In the genomic region with DNA sequence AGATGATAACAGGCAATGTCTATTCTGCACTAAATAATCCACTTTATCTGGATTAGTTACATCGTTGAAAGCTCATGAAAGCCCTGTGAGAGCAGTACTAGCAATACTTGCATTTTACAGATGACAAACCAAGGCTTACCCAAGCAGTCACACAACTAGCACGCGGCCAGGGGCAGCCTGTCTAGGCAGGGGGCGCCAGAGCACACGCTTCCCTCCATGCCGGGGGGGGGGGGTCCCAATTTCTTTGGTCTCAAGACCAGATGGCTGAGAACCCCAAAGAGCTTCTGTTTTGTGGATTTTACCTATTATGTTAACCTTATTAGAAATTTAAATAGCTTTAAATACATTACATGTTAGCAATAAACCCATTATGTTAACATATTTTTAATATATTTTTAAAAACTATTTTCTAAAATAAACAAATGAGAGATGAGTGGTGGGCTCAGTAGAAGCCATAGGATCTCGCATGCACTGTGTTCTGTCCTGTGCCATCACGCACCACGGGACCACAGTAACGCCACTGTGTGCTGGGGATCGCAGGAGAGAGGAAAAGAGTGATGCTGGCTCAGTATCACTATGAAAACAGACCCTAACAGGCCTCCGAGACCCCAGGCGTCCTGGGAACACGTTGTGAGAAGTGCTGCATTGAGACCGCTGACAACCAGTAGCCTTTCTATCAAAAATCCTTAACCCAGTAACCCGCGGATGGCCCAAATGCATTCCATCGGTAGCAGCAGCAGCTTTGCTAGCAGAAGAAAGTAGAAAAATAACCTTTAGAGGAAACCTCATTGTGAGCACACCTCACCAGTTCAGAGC, we compare ENCODE assay signal across 9 cellular contexts. TPM values are rescaled to one million over a fixed set of nuclear protein-coding genes. Genes with fewer than 3 reads are reported as not detected.
DNase-seq lines count a peak whose midpoint lies in the region; ATAC-seq and TF ChIP-seq lines count a peak whose summit lies in the region.
"Had no signal": no experiment of that assay in that cellular context is flagged by ENCODE, and none has a peak within 500 bp of the region (broad histone marks: within the 10 kb centered on the region; RNA-seq: fewer than 3 reads in every experiment).

No MANE protein-coding gene starts in this region.

- ATAC-seq in GM18867 (IDR thresholded peaks at IDR 0.05; ENCODE audit: unreplicated experiment) (peak; percentile 85), HG03280 (IDR thresholded peaks at IDR 0.05; ENCODE audit: unreplicated experiment) (peak; percentile 87)

- H3K4me3 Mint-ChIP-seq in CD14-positive monocyte, result no peak overlapping the region
- H3K4me3 Mint-ChIP-seq in immature natural killer cell, result no peak overlapping the region

- peaks cover 24 to 31% (median 29%) of the 10 kb centered on the region in 3 donors for H3K27me3 Mint-ChIP-seq in CD14-positive monocyte (ENCODE audit: low read depth in 3 of 3)
- peaks cover 4 to 9% (median 6%) of the 10 kb centered on the region in 3 donors for H3K27me3 Mint-ChIP-seq in immature natural killer cell (ENCODE audit: low read depth in 3 of 3)

- intact Hi-C loops in CD14-positive monocyte (cut with micrococcal nuclease) (loop anchor here in 1 of 2 donors (2.0 kb wide), 1 partner anchor 87 kb away; no protein-coding TSS in a partner anchor), PC-9 (cut with micrococcal nuclease; ENCODE audit: unreplicated experiment) (no loop called here)

- no peaks in the 10 kb centered on the region for H3K36me3 ChIP-seq in PC-9 (ENCODE audit: low read depth)

- no TSS peak for BruUV-seq in PC-9 (replicated peaks; lab: Mats Ljungman, UMichigan)

- no peaks in the 10 kb centered on the region for H3K4me1 ChIP-seq in PC-9 (replicated peaks; ENCODE audit: insufficient read depth)

- H3K27ac Mint-ChIP-seq in CD14-positive monocyte (no peak overlapping the region), immature natural killer cell (no peak overlapping the region)

- no peaks in the 10 kb centered on the region for H3K9me2 ChIP-seq in PC-9 (ENCODE audit: insufficient read depth)

- H3K27me3 ChIP-seq in PC-9 (ENCODE audit: insufficient read depth, low read depth), result no peaks in the 10 kb centered on the region

- peak; percentile 74 for TF ChIP-seq CTCF in CD14-positive monocyte (IDR thresholded peaks at IDR 0.05)
- TF ChIP-seq CTCF in PC-9 (conservative IDR thresholded peaks at IDR 0.05), result peak; percentile 39; the same call in 1 of the 2 replicates

- no peaks in the 10 kb centered on the region for H3F3A ChIP-seq in PC-9 (ENCODE audit: insufficient read depth, low read depth)

- POLR2A ChIA-PET in PC-9 (lab: Charles Lee; ENCODE audit: unreplicated experiment), result no interaction called here

- no peaks in the 10 kb centered on the region for H3K9me3 ChIP-seq in PC-9 (ENCODE audit: insufficient read depth, low read depth)

- H3K4me2 ChIP-seq in PC-9, result no peak overlapping the region

- no peak overlapping the region for H3K27ac ChIP-seq in PC-9

- peaks cover under 1 to 3% of the 10 kb centered on the region in 2 donors for H3K36me3 Mint-ChIP-seq in CD14-positive monocyte
- peaks cover 0 to 4% (median under 1%) of the 10 kb centered on the region in 3 donors for H3K36me3 Mint-ChIP-seq in immature natural killer cell

- no peak overlapping the region for H2AFZ ChIP-seq in PC-9

- H3K4me1 Mint-ChIP-seq in CD14-positive monocyte, result peaks cover 3% of the 10 kb centered on the region
- no peaks in the 10 kb centered on the region for H3K4me1 Mint-ChIP-seq in immature natural killer cell

- DNase-seq in CD14-positive monocyte (ENCODE audit: low spot score) (no peak), PC-9 (no peak), astrocyte of the hippocampus (ENCODE audit: low read depth, low spot score) (peak; percentile 32), immature natural killer cell (peak; percentile 36 to 63 (median 37)), SKM-1 treated with dmso at 0.1 percent for 144 hours (lab: John Stamatoyannopoulos, UW; ENCODE audit: unreplicated experiment) (no peak)
- peak; percentile 44 for DNase-seq in stimulated activated CD8-positive, alpha-beta memory T cell treated with anti-CD3 and anti-CD28 coated beads, Interleukin-4, amount 100 ng/mL, for 24 hours (ENCODE audit: low read depth)

- no peak overlapping the region for H3K4me3 ChIP-seq in PC-9

- no peaks in the 10 kb centered on the region for H3K79me2 ChIP-seq in PC-9 (ENCODE audit: low read depth)

- H3K9me3 Mint-ChIP-seq in CD14-positive monocyte, result peaks cover 0 to 6% (median 0%) of the 10 kb centered on the region in 7 donors
- H3K9me3 Mint-ChIP-seq in immature natural killer cell, result no peaks in the 10 kb centered on the region

- H4K20me1 ChIP-seq in PC-9 (ENCODE audit: insufficient read depth), result no peaks in the 10 kb centered on the region

- CTCF ChIA-PET in PC-9 (lab: Charles Lee), result interaction anchor here (0.9 kb wide), 1 partner anchor 67 kb away, joined by 12 read pairs; no protein-coding TSS in a partner anchor

RNA-seq across cellular contexts. Expression of gene PRR18, which starts 5.3 kb away (rescaled TPM):
- polyA plus RNA-seq in CD14-positive monocyte (not detected), immature natural killer cell (not detected)
- total RNA-seq in PC-9 (2021), result not detected in 2 replicates
- total RNA-seq: lower leg skin had no signal

RNA-seq across cellular contexts. Expression of gene SFT2D1, which starts 28.9 kb away (rescaled TPM):
- polyA plus RNA-seq in CD14-positive monocyte (100 to 1,000 TPM; 140 to 166 TPM), immature natural killer cell (100 to 1,000 TPM in 1 of 3 donors, 10 to 100 TPM in 2; 92.7 to 144 (median 94.2) TPM)
- 31.5 and 39.9 TPM in 2 replicates for total RNA-seq in PC-9 (2021)

Comparison
In these comparisons a context has a peak if more than half of its experiments do, and no peak if none do; other contexts are left out.
1. DNase-seq: peak in astrocyte of the hippocampus (single experiment), immature natural killer cell (3 of 3) and stimulated activated CD8-positive, alpha-beta memory T cell treated with anti-CD3 and anti-CD28 coated beads, Interleukin-4, amount 100 ng/mL, for 24 hours (single experiment); none in CD14-positive monocyte (single experiment), PC-9 (0 of 2) and SKM-1 treated with dmso at 0.1 percent for 144 hours (single experiment).